ENCODE assay signal across 8 cellular contexts in genomic region chr19:38337360-38337653, GRCh38. TPM values are rescaled to one million over a fixed set of nuclear protein-coding genes. Genes with fewer than 3 reads are reported as not detected.
DNase-seq lines count a peak whose midpoint lies in the region; ATAC-seq and TF ChIP-seq lines count a peak whose summit lies in the region.

No MANE protein-coding gene starts in this region.

- H3K9me2 ChIP-seq in MM.1S (replicated peaks; ENCODE audit: insufficient read depth, low read length), result no peaks in the 10 kb centered on the region

- H4K20me1 ChIP-seq in MM.1S (ENCODE audit: insufficient read depth, low read length), result no peaks in the 10 kb centered on the region

- peaks cover 17% of the 10 kb centered on the region for H3K36me3 Mint-ChIP-seq in CD4-positive, alpha-beta T cell (ENCODE audit: low read depth)

- CTCF ChIA-PET in CD4-positive, alpha-beta T cell (lab: Charles Lee), result interaction anchor here (0.9 to 1.1 kb wide), 2 partner anchors 37 to 65 kb away, joined by 3 to 6 read pairs; partner anchors contain the start of genes FAM98C and PSMD8
- CTCF ChIA-PET in HEK293T (lab: Yijun Ruan, JAX), result no interaction called here

- no peaks in the 10 kb centered on the region for H3K9me3 Mint-ChIP-seq in CD4-positive, alpha-beta T cell

- H3K27me3 ChIP-seq in CD4-positive, alpha-beta T cell (ENCODE audit: control insufficient read depth, insufficient read depth, low read length), result no peaks in the 10 kb centered on the region
- H3K27me3 ChIP-seq in MM.1S (replicated peaks; ENCODE audit: insufficient read depth, low read length) (0 out of 2 replicates have a peak, but pooled peaks cover 5% of the 10 kb centered on the region), duodenal mucosa (ENCODE audit: control insufficient read depth in 1 of 2, insufficient read depth in 2 of 2, low read length in 2 of 2) (no peaks in the 10 kb centered on the region), neutrophil (no peaks in the 10 kb centered on the region)

- H3F3A ChIP-seq in MM.1S (ENCODE audit: insufficient read depth, low read length), result peaks cover 13% of the 10 kb centered on the region

- H3K9ac ChIP-seq in MM.1S (ENCODE audit: low read length) (no peak overlapping the region), duodenal mucosa (ENCODE audit: low read depth in 1 of 2, low read length in 2 of 2) (peak overlapping the region; percentile 44 to 58)

- H3K4me2 ChIP-seq in MM.1S (ENCODE audit: low read depth, low read length), result peak overlapping the region; percentile 95

- peak overlapping the region; percentile 54 for H3K27ac ChIP-seq in CD4-positive, alpha-beta T cell (ENCODE audit: low read depth, low read length)
- H3K27ac ChIP-seq in MM.1S (ENCODE audit: low read length) (no peak overlapping the region), duodenal mucosa (ENCODE audit: low read depth, low read length) (no peak overlapping the region), neutrophil (peak overlapping the region; percentile 96)

- H3K27ac Mint-ChIP-seq in CD4-positive, alpha-beta T cell, result peak overlapping the region; percentile 96

- POLR2A ChIA-PET in CD4-positive, alpha-beta T cell (lab: Charles Lee), result interaction anchor here (0.6 to 3.4 kb wide), 3 partner anchors 17 to 556 kb away, joined by 3 to 66 read pairs (median 3); partner anchors contain the start of gene PSMD8
- POLR2A ChIA-PET in HEK293T (lab: Yijun Ruan, JAX), result interaction anchor here (4.2 kb wide), 1 partner anchor 37 kb away, joined by 40 read pairs; the partner anchor contains the start of gene PSMD8

- H3K4me3 Mint-ChIP-seq in CD4-positive, alpha-beta T cell, result peak overlapping the region; percentile 93

- no peaks in the 10 kb centered on the region for H3K36me3 ChIP-seq in MM.1S (replicated peaks; ENCODE audit: insufficient read depth, low read length)
- H3K36me3 ChIP-seq in duodenal mucosa (ENCODE audit: control insufficient read depth in 1 of 2, insufficient read depth in 2 of 2, low read length in 2 of 2), result peaks cover 0 to 5% of the 10 kb centered on the region in 2 donors
- H3K36me3 ChIP-seq in neutrophil, result peaks cover 3% of the 10 kb centered on the region

- intact Hi-C loops in CD4-positive, alpha-beta T cell (cut with DNase I, micrococcal nuclease), result loop anchor here (2.0 to 5.0 kb wide), 3 partner anchors 50 to 431 kb away; partner anchors contain the start of genes FAM98C (in 1 of the 2), GGN (in 1 of the 2), SIPA1L3 (in 1 of the 2) and SPRED3 (in 1 of the 2)

- H3K4me1 ChIP-seq in MM.1S (ENCODE audit: low read length) (no peaks in the 10 kb centered on the region; the same call in 1 of the 2 replicates), duodenal mucosa (ENCODE audit: control insufficient read depth in 1 of 2, insufficient read depth in 2 of 2, low read length in 2 of 2) (peaks cover 4 to 11% of the 10 kb centered on the region in 2 donors), neutrophil (ENCODE audit: control insufficient read depth in 1 of 2, insufficient read depth in 1 of 2, low read depth in 1 of 2, low read length in 1 of 2) (peaks cover 9 to 12% of the 10 kb centered on the region in 2 experiments)

- no peak for TF ChIP-seq CTCF in CD4-positive, alpha-beta T cell (IDR thresholded peaks at IDR 0.05)
- TF ChIP-seq CTCF in MM.1S (IDR thresholded peaks at IDR 0.05; ENCODE audit: low read length) (no peak), neutrophil (IDR thresholded peaks at IDR 0.05) (no peak)

- H2AFZ ChIP-seq in MM.1S (ENCODE audit: low read length), result peak overlapping the region; percentile 98

- ATAC-seq in CD4-positive, alpha-beta T cell (ENCODE audit: poor library complexity), result no peak
- ATAC-seq in GM21737 (IDR thresholded peaks at IDR 0.05; ENCODE audit: unreplicated experiment), result no peak

- H3K27me3 Mint-ChIP-seq in CD4-positive, alpha-beta T cell, result no peaks in the 10 kb centered on the region

- H3K4me3 ChIP-seq in MM.1S (ENCODE audit: low read length) (peak overlapping the region; percentile 96), duodenal mucosa (ENCODE audit: low read depth in 1 of 2, low read length in 2 of 2) (peak overlapping the region; percentile 93 to 98), neutrophil (ENCODE audit: low read depth in 1 of 2, low read length in 1 of 2) (peak overlapping the region; percentile 84 to 97)

- no peaks in the 10 kb centered on the region for H3K79me2 ChIP-seq in MM.1S (ENCODE audit: low read length)

- peaks cover 24% of the 10 kb centered on the region for H3K4me1 Mint-ChIP-seq in CD4-positive, alpha-beta T cell (ENCODE audit: low read depth)

- H3K9me3 ChIP-seq in CD4-positive, alpha-beta T cell (ENCODE audit: control insufficient read depth, low read length), result no peaks in the 10 kb centered on the region
- H3K9me3 ChIP-seq in MM.1S (replicated peaks; ENCODE audit: insufficient read depth, low read length) (no peaks in the 10 kb centered on the region), duodenal mucosa (ENCODE audit: control insufficient read depth in 1 of 2, low read length in 2 of 2) (no peaks in the 10 kb centered on the region), neutrophil (no peaks in the 10 kb centered on the region)

- peak in 1 of 10 experiments; percentile 22 for DNase-seq in CD4-positive, alpha-beta T cell
- DNase-seq in MM.1S, result no peak
- DNase-seq in HEK293T (ENCODE audit: extremely low spot score), result no peak
- DNase-seq in NK-92 treated with Interleukin-12 subunit alpha and Interleukin-12 subunit beta, amount 100 ng/mL, for 24 hours (lab: John Stamatoyannopoulos, UW), result no peak
- no peak for DNase-seq in NCI-H1436 treated with DMSO at 0.1 percent for 48 hours (lab: John Stamatoyannopoulos, UW)

TF ChIP-seq in HEK293T, 16 proteins besides CTCF, POLR2A, EP300 and RAD21:
- TF ChIP-seq FOXM1 (IDR thresholded peaks at IDR 0.05; ENCODE audit: borderline replicate concordance) (no peak), ZNF384 (IDR thresholded peaks at IDR 0.05) (no peak), SUZ12 (IDR thresholded peaks at IDR 0.05) (no peak), TARDBP (IDR thresholded peaks at IDR 0.05) (no peak)

RNA-seq across cellular contexts. Expression of gene CATSPERG, which starts 1.7 kb away (rescaled TPM):
- total RNA-seq in CD4-positive, alpha-beta T cell, result 1 to 10 TPM; 8.0 to 9.6 TPM

RNA-seq across cellular contexts. Expression of gene KCNK6, which starts 17.7 kb away (rescaled TPM):
- 1 to 10 TPM; 3.0 to 3.1 TPM for total RNA-seq in CD4-positive, alpha-beta T cell

RNA-seq across cellular contexts. Expression of gene YIF1B, which starts 21.6 kb away (rescaled TPM):
- 10 to 100 TPM; 15.9 to 17.1 TPM for total RNA-seq in CD4-positive, alpha-beta T cell

RNA-seq across cellular contexts. Expression of gene C19orf33, which starts 33.3 kb away (rescaled TPM):
- not detected for total RNA-seq in CD4-positive, alpha-beta T cell

RNA-seq across cellular contexts. Expression of gene PSMD8, which starts 37.1 kb away (rescaled TPM):
- total RNA-seq in CD4-positive, alpha-beta T cell, result 10 to 100 TPM; 61.2 to 64.4 TPM

Comparison
In these comparisons a context has a peak if more than half of its experiments do, and no peak if none do; other contexts are left out.
1. H3K27ac ChIP-seq: peak in CD4-positive, alpha-beta T cell (single experiment) and neutrophil (single experiment); none in MM.1S (single experiment) and duodenal mucosa (single experiment).
2. Peak in every context shown above with its lines, with median percentiles within 50 percentile points of each other: H3K4me3 ChIP-seq.